In genomic region chr12:84874125-84874824, GRCh38 we compare ENCODE assay signal across 8 cellular contexts. TPM values are rescaled to one million over a fixed set of nuclear protein-coding genes. Genes with fewer than 3 reads are reported as not detected.
DNase-seq lines count a peak whose midpoint lies in the region; ATAC-seq, FAIRE-seq and TF ChIP-seq lines count a peak whose summit lies in the region.

No MANE protein-coding gene starts in this region.

- POLR2A ChIA-PET in GM12878 (lab: Charles Lee), result no interaction called here

- TF ChIP-seq CTCF in DND-41 (IDR thresholded peaks at IDR 0.05; ENCODE audit: borderline replicate concordance, extremely low read depth, low read length, poor library complexity, severe bottlenecking) (peak; percentile 82), GM12878 (IDR thresholded peaks at IDR 0.05 in 2 of 3, conservative IDR thresholded peaks at IDR 0.05 in 1 of 3; ENCODE audit: control insufficient read depth in 2 of 3, extremely low read depth in 1 of 3, insufficient read depth in 1 of 3, low read depth in 3 of 3, low read length in 3 of 3) (peak; percentile 39 to 73 (median 58); a peak in 5 of 6 replicates), keratinocyte (optimal IDR thresholded peaks at IDR 0.05 in 1 of 3, IDR thresholded peaks at IDR 0.05 in 1 of 3, conservative IDR thresholded peaks at IDR 0.05 in 1 of 3; ENCODE audit: extremely low read depth in 1 of 3, insufficient read depth in 2 of 3, low read length in 3 of 3) (peak in 2 of 3 experiments; percentile 43 to 59), upper lobe of right lung (IDR thresholded peaks at IDR 0.05) (peak; percentile 85)

- H3K79me2 ChIP-seq in DND-41 (ENCODE audit: insufficient read depth, low read length) (no peaks in the 10 kb centered on the region), GM12878 (ENCODE audit: control insufficient read depth, insufficient read depth, low read length) (no peaks in the 10 kb centered on the region), keratinocyte (ENCODE audit: control insufficient read depth, insufficient read depth, low read length) (no peaks in the 10 kb centered on the region)

- H3K27ac ChIP-seq in DND-41 (ENCODE audit: low read length) (no peak overlapping the region), GM12878 (ENCODE audit: control insufficient read depth, insufficient read depth) (no peak overlapping the region), keratinocyte (ENCODE audit: control insufficient read depth, insufficient read depth, low read length) (no peak overlapping the region), upper lobe of right lung (no peak overlapping the region)

- H3K9ac ChIP-seq in DND-41 (ENCODE audit: low read depth, low read length) (no peak overlapping the region), GM12878 (ENCODE audit: control insufficient read depth, insufficient read depth, low read length) (no peak overlapping the region), keratinocyte (ENCODE audit: control insufficient read depth, extremely low read depth, insufficient read depth, low read length) (no peak overlapping the region)

- no peak for TF ChIP-seq POLR2A in GM12878 (IDR thresholded peaks at IDR 0.05; ENCODE audit: low read depth, low read length)

- H3K9me1 ChIP-seq in keratinocyte (ENCODE audit: control insufficient read depth, extremely low read depth, insufficient read depth, low read length), result no peaks in the 10 kb centered on the region

- FAIRE-seq in GM12878 (lab: Jason Lieb, UNC) (peak; percentile 41), keratinocyte (lab: Jason Lieb, UNC) (peak; percentile 43)

- CTCF ChIA-PET in GM12878 (lab: Yijun Ruan, JAX), result interaction anchor here (0.7 to 12.1 kb wide), 16 partner anchors 9 to 1046 kb away, joined by 3 to 203 read pairs (median 4); partner anchors contain the start of genes LRRIQ1 and TSPAN19

- no peaks in the 10 kb centered on the region for H4K20me1 ChIP-seq in DND-41 (ENCODE audit: insufficient read depth, low read length)
- H4K20me1 ChIP-seq in GM12878 (ENCODE audit: control insufficient read depth, insufficient read depth), result no peaks in the 10 kb centered on the region
- no peaks in the 10 kb centered on the region for H4K20me1 ChIP-seq in keratinocyte (ENCODE audit: control insufficient read depth, extremely low read depth, insufficient read depth, low read length)

- RAD21 ChIA-PET in GM12878 (lab: Charles Lee; ENCODE audit: unreplicated experiment), result interaction anchor here (1.1 to 5.0 kb wide), 7 partner anchors 10 to 186 kb away, joined by 3 to 56 read pairs (median 5); no protein-coding TSS in a partner anchor

- dilution Hi-C loops in keratinocyte (cut with MboI; ENCODE audit: extremely low pct_ligation_motif_present, low sequenced_read_pairs), result no loop called here

- ATAC-seq in DND-41 (ENCODE audit: insufficient read depth, low read depth) (peak; percentile 80), GM19467 (IDR thresholded peaks at IDR 0.05; ENCODE audit: unreplicated experiment) (peak; percentile 93), HG03442 (IDR thresholded peaks at IDR 0.05; ENCODE audit: unreplicated experiment) (peak; percentile 98), GM12878 (peak; percentile 90), upper lobe of right lung (peak; percentile 75)

- H3K4me1 ChIP-seq in DND-41 (ENCODE audit: insufficient read depth, low read length) (no peaks in the 10 kb centered on the region), GM12878 (ENCODE audit: control insufficient read depth, insufficient read depth, low read length) (no peaks in the 10 kb centered on the region), keratinocyte (ENCODE audit: control insufficient read depth, extremely low read depth, insufficient read depth, low read length) (no peaks in the 10 kb centered on the region), upper lobe of right lung (no peaks in the 10 kb centered on the region)

- SMC1A ChIA-PET in GM12878 (lab: Charles Lee; ENCODE audit: uncharacterized antibody, unreplicated experiment), result interaction anchor here (0.9 to 4.6 kb wide), 6 partner anchors 8 to 572 kb away, joined by 3 to 60 read pairs (median 4); no protein-coding TSS in a partner anchor

- no peak overlapping the region for H3K4me2 ChIP-seq in DND-41 (ENCODE audit: insufficient read depth, low read length)
- H3K4me2 ChIP-seq in GM12878 (ENCODE audit: control insufficient read depth, insufficient read depth), result no peak overlapping the region
- no peak overlapping the region for H3K4me2 ChIP-seq in keratinocyte (ENCODE audit: control insufficient read depth, extremely low read depth, insufficient read depth, low read depth, low read length)

- no peaks in the 10 kb centered on the region for H3K36me3 ChIP-seq in DND-41 (ENCODE audit: insufficient read depth, low read length)
- H3K36me3 ChIP-seq in GM12878 (ENCODE audit: control insufficient read depth in 2 of 2, insufficient read depth in 2 of 2, low read length in 1 of 2), result no peaks in the 10 kb centered on the region
- peaks cover 3 to 6% of the 10 kb centered on the region in 2 experiments for H3K36me3 ChIP-seq in keratinocyte (ENCODE audit: control insufficient read depth in 2 of 2, extremely low read depth in 1 of 2, insufficient read depth in 2 of 2, low read length in 2 of 2)
- no peaks in the 10 kb centered on the region for H3K36me3 ChIP-seq in upper lobe of right lung

- no peaks in the 10 kb centered on the region for H3K9me3 ChIP-seq in DND-41 (ENCODE audit: insufficient read depth, low read length, severe bottlenecking)
- H3K9me3 ChIP-seq in GM12878 (replicated peaks; ENCODE audit: control insufficient read depth, insufficient read depth, low read length), result no peaks in the 10 kb centered on the region
- no peaks in the 10 kb centered on the region for H3K9me3 ChIP-seq in keratinocyte (ENCODE audit: control insufficient read depth, low read depth, low read length)
- H3K9me3 ChIP-seq in upper lobe of right lung, result no peaks in the 10 kb centered on the region

- peak; percentile 82 for TF ChIP-seq RAD21 in GM12878 (IDR thresholded peaks at IDR 0.05; ENCODE audit: insufficient read depth, low read depth, low read length)

- WGBS in GM12878 (ENCODE audit: insufficient coverage, insufficient replicate concordance, low lambda C conversion rate, missing lambda C conversion rate), result 44% methylated on average over 7 of the region's 7 CpGs

- H2AFZ ChIP-seq in DND-41 (ENCODE audit: low read depth, low read length) (no peak overlapping the region), GM12878 (ENCODE audit: control insufficient read depth, low read depth, low read length) (no peak overlapping the region), keratinocyte (ENCODE audit: control insufficient read depth, low read length) (no peak overlapping the region)

- BruUV-seq in GM12878 (replicated peaks; lab: Mats Ljungman, UMichigan), result no TSS peak

- in situ Hi-C loops in GM12878 (cut with MboI), result loop anchor here (5.0 kb wide), 1 partner anchor 153 kb away; no protein-coding TSS in a partner anchor

- no peak for TF ChIP-seq EP300 in GM12878 (IDR thresholded peaks at IDR 0.05; ENCODE audit: borderline replicate concordance in 1 of 2, control insufficient read depth in 1 of 2, low read depth in 2 of 2, low read length in 2 of 2)

- H3K4me3 ChIP-seq in DND-41 (ENCODE audit: low read depth in 1 of 2, low read length in 2 of 2) (no peak overlapping the region), GM12878 (no peak overlapping the region), keratinocyte (ENCODE audit: control insufficient read depth in 2 of 3, extremely low read depth in 1 of 3, insufficient read depth in 2 of 3, low read depth in 1 of 3, low read length in 3 of 3) (no peak overlapping the region), upper lobe of right lung (no peak overlapping the region)

- intact Hi-C loops in GM12878 (cut with micrococcal nuclease; ENCODE audit: unreplicated experiment) (loop anchor here (1.0 to 5.0 kb wide), 3 partner anchors 155 to 573 kb away; no protein-coding TSS in a partner anchor), upper lobe of right lung (cut with DNase I) (no loop called here)

- no peak for DNase-seq in DND-41
- peak; percentile 29 for DNase-seq in NCI-H446 treated with DMSO at 0.1 percent for 48 hours (lab: John Stamatoyannopoulos, UW)
- no peak for DNase-seq in GM12878 (ENCODE audit: low read depth, low spot score)
- DNase-seq in keratinocyte (ENCODE audit: low read depth, low spot score), result peak; percentile 30
- DNase-seq in upper lobe of right lung, result no peak
- DNase-seq in activated CD8-positive, alpha-beta memory T cell treated with anti-CD3 and anti-CD28 coated beads, Interleukin-2, amount 50 U/mL, for 4 hours, result no peak

- H3K27me3 ChIP-seq in DND-41 (ENCODE audit: insufficient read depth, low read length, poor library complexity), result no peaks in the 10 kb centered on the region
- H3K27me3 ChIP-seq in GM12878 (replicated peaks in 1 of 2; ENCODE audit: control insufficient read depth in 2 of 2, insufficient read depth in 2 of 2, low read length in 1 of 2), result no peaks in the 10 kb centered on the region
- H3K27me3 ChIP-seq in keratinocyte (ENCODE audit: control insufficient read depth, extremely low read depth, insufficient read depth, low read length), result no peaks in the 10 kb centered on the region
- H3K27me3 ChIP-seq in upper lobe of right lung, result no peaks in the 10 kb centered on the region

RNA-seq across cellular contexts. Expression of gene SLC6A15, which starts 38.3 kb away (rescaled TPM):
- not detected in 2 replicates for total RNA-seq in GM12878 (2013; cell fraction: nucleolus; rRNA removed)
- total RNA-seq in GM12878 (2014; rRNA removed) (not detected in 2 replicates), GM12878 (2014; rRNA removed; fragmentation: Illumina TruSeq; extraction: Trizol) (not detected in 2 replicates), GM12878 (2021) (not detected in 2 replicates), upper lobe of right lung (not detected)
- not detected for polyA plus RNA-seq in GM12878 (2011; ENCODE audit: low read depth)
- polyA plus RNA-seq in GM12878 (2011; rRNA removed) (not detected in 2 replicates), GM12878 (2014; fragmentation: Illumina TruSeq; extraction: Trizol) (not detected in 2 replicates), GM12878 (2014; fragmentation: Nextera tagmentation; extraction: Ambion mirVana) (not detected), GM12878 (2014; rRNA removed) (not detected in 2 replicates), GM12878 (2016; fragmentation: Nextera tagmentation; extraction: Ambion mirVana) (under 1 TPM in 1 of 2 experiments, not detected in 1; 0.04 TPM), keratinocyte (7.4 to 18.9 TPM (median 14.0 TPM) in 3 replicates)
- not detected in 2 replicates for polyA plus RNA-seq in GM12878 (2011; cell fraction: cytosol; rRNA removed)
- not detected in 2 replicates for polyA plus RNA-seq in GM12878 (2011; cell fraction: nucleus; rRNA removed)
- polyA plus RNA-seq in GM12878 (2012), result not detected in 2 replicates
- not detected in 2 replicates for polyA minus RNA-seq in GM12878 (2011; rRNA and poly(A)+ RNA removed)
- polyA minus RNA-seq in GM12878 (2011; cell fraction: cytosol; rRNA and poly(A)+ RNA removed), result not detected in 2 replicates
- polyA minus RNA-seq in GM12878 (2011; cell fraction: nucleus; rRNA and poly(A)+ RNA removed), result not detected in 2 replicates
- 21.9 TPM for polyA plus RNA-seq in keratinocyte (2011; ENCODE audit: low read depth)
- polyA plus RNA-seq in keratinocyte (2011; cell fraction: cytosol; rRNA removed), result 3.6 and 7.5 TPM in 2 replicates
- 34.2 and 48.0 TPM in 2 replicates for polyA plus RNA-seq in keratinocyte (2011; cell fraction: nucleus; rRNA removed)
- 18.2 and 22.2 TPM in 2 replicates for polyA plus RNA-seq in keratinocyte (2012; ENCODE audit: low replicate concordance)
- polyA minus RNA-seq in keratinocyte, result 15.7 to 26.9 TPM (median 19.1 TPM) in 3 replicates
- polyA minus RNA-seq in keratinocyte (2011; cell fraction: cytosol; rRNA and poly(A)+ RNA removed), result 11.5 TPM
- polyA minus RNA-seq in keratinocyte (2011; cell fraction: nucleus; rRNA and poly(A)+ RNA removed), result 44.7 and 87.0 TPM in 2 replicates

Comparison
In these comparisons a context has a peak if more than half of its experiments do, and no peak if none do; other contexts are left out.
1. DNase-seq: peak in NCI-H446 treated with DMSO at 0.1 percent for 48 hours (single experiment) and keratinocyte (single experiment); none in DND-41 (single experiment), GM12878 (single experiment), upper lobe of right lung (single experiment) and activated CD8-positive, alpha-beta memory T cell treated with anti-CD3 and anti-CD28 coated beads, Interleukin-2, amount 50 U/mL, for 4 hours (single experiment).
2. Peak in every context shown above with its lines, with median percentiles within 50 percentile points of each other: ATAC-seq and CTCF ChIP-seq.